ENCODE assay signal across 21 cellular contexts in the genomic region with DNA sequence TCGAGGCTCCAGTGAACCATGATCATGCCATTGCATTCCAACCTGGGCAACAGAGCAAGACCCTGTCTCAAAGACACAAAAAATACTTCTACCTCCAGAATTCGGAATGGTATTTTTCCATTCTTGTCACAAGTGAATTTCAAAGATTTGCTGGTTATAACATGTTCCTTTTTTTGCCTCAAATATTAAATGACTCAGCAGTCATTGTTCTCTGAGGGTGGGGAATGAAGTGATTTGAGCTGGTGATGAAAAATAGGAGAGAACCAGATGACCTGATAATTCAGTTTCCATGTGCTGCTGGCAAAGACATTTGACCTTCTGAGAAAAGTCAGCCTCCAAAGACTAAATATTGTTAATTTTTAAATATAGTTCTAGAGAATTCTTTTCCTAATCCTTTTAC.
"Had no signal": no experiment of that assay in that cellular context is flagged by ENCODE, and none has a peak within 500 bp of the region (broad histone marks: within the 10 kb centered on the region; RNA-seq: fewer than 3 reads in every experiment).

No MANE protein-coding gene starts in this region.

- H3K4me1 ChIP-seq: left lung, lower lobe of right lung, thyroid gland, vagina had no signal

- H3K9me3 ChIP-seq: esophagus squamous epithelium, left lung, lower lobe of right lung, ovary, stomach, thyroid gland, vagina had no signal

- H3K4me3 ChIP-seq: coronary artery, esophagus squamous epithelium, left lung, lower lobe of right lung, ovary, stomach, thyroid gland, vagina had no signal

- H3K36me3 ChIP-seq: esophagus squamous epithelium, left lung, lower lobe of right lung, ovary, stomach, thyroid gland, vagina had no signal

- ATAC-seq: effector memory CD8-positive, alpha-beta T cell; left cardiac atrium; left lung; lower lobe of right lung; natural killer cell; sciatic nerve; stimulated activated effector memory CD8-positive, alpha-beta T cell treated with anti-CD3 and anti-CD28 coated beads, Interleukin-12 subunit alpha, Interleukin-12 subunit beta, amount 100 ng/mL, for 72 hours had no signal

- DNase-seq: dermis blood vessel endothelial cell; effector memory CD8-positive, alpha-beta T cell; erythroblast; esophagus squamous epithelium; foreskin melanocyte; left cardiac atrium; left lung; lower lobe of right lung; natural killer cell; occipital lobe; ovary; stimulated activated CD4-positive, alpha-beta T cell treated with anti-CD3 and anti-CD28 coated beads, Interleukin-2, amount 100 ng/mL, for 24 hours; stimulated activated CD4-positive, alpha-beta T cell treated with anti-CD3 and anti-CD28 coated beads, Interleukin-4, amount 100 ng/mL, for 24 hours; stimulated activated naive CD4-positive, alpha-beta T cell treated with Interleukin-2 at 50 U/mL for 16 hours; stomach; thyroid gland; trophoblast cell had no signal

- H3K27me3 ChIP-seq: esophagus squamous epithelium, left lung, ovary, stomach, thyroid gland, vagina had no signal

- H3K27ac ChIP-seq: coronary artery, esophagus squamous epithelium, left lung, lower lobe of right lung, ovary, stomach, thyroid gland, vagina had no signal
